25 cellular contexts compared by ENCODE assay signal in genomic region chr1:206500046-206500445, GRCh38. TPM values are rescaled to one million over a fixed set of nuclear protein-coding genes. Genes with fewer than 3 reads are reported as not detected.
DNase-seq lines count a peak whose midpoint lies in the region; ATAC-seq and TF ChIP-seq lines count a peak whose summit lies in the region.
"Had no signal": no experiment of that assay in that cellular context is flagged by ENCODE, and none has a peak within 500 bp of the region (broad histone marks: within the 10 kb centered on the region; RNA-seq: fewer than 3 reads in every experiment).

No MANE protein-coding gene starts in this region.

- CTCF ChIA-PET in RWPE1 (lab: Yijun Ruan, JAX): interaction anchor here (1.2 to 2.8 kb wide), 2 partner anchors 10 to 20 kb away, joined by 4 to 20 read pairs; no protein-coding TSS in a partner anchor
- CTCF ChIA-PET in CD4-positive, alpha-beta memory T cell (lab: Charles Lee; ENCODE audit: partially characterized antibody): interaction anchor here (0.8 to 1.6 kb wide), 3 partner anchors 21 to 84 kb away, joined by 3 to 9 read pairs (median 4); no protein-coding TSS in a partner anchor

- H3K9me3 Mint-ChIP-seq in chondrocyte (ENCODE audit: low read depth): no peaks in the 10 kb centered on the region
- no peaks in the 10 kb centered on the region for H3K9me3 Mint-ChIP-seq in CD4-positive, alpha-beta memory T cell
- H3K9me3 Mint-ChIP-seq: CD4-positive, alpha-beta T cell; CD8-positive, alpha-beta memory T cell had no signal

- ATAC-seq in aorta (ENCODE audit: low FRiP score): no peak
- no peak for ATAC-seq in HG02588 (IDR thresholded peaks at IDR 0.05; ENCODE audit: unreplicated experiment)
- ATAC-seq: A549, GM12878 had no signal

- DNase-seq in RWPE1 (ENCODE audit: low spot score) (no peak), chondrocyte (ENCODE audit: low spot score) (peak; percentile 52), posterior vena cava (ENCODE audit: low spot score) (peak; percentile 58), aorta (peak; percentile 23 to 33), A172 (ENCODE audit: low spot score) (no peak), dedifferentiated amniotic fluid mesenchymal stem cell (ENCODE audit: extremely low spot score) (no peak)
- no peak for DNase-seq in CD4-positive, alpha-beta memory T cell
- DNase-seq: 8988T; AML-193; CD4-positive, alpha-beta T cell; CD8-positive, alpha-beta memory T cell; COR-L47; DMS 273 treated with DMSO at 0.1 percent for 48 hours; DMS153; DMS53; DMS79; DND-41; EL; GDM1 had no signal

- H3K4me1 ChIP-seq in aorta (ENCODE audit: control insufficient read depth in 1 of 2, insufficient read depth in 2 of 2, low read length in 2 of 2): no peaks in the 10 kb centered on the region
- peaks cover 22% of the 10 kb centered on the region for H3K4me1 ChIP-seq in CD4-positive, alpha-beta memory T cell (ENCODE audit: insufficient read depth, low read length)

- H3K4me1 Mint-ChIP-seq in chondrocyte (ENCODE audit: low read depth): peaks cover 59% of the 10 kb centered on the region
- peaks cover 13 to 42% (median 16%) of the 10 kb centered on the region in 4 donors for H3K4me1 Mint-ChIP-seq in CD4-positive, alpha-beta memory T cell

- H3K27ac ChIP-seq in RWPE1: peak overlapping the region; percentile 76; the same call in 1 of the 2 replicates
- H3K27ac ChIP-seq in aorta (ENCODE audit: low read depth in 1 of 2, low read length in 2 of 2): no peak overlapping the region
- H3K27ac ChIP-seq in CD4-positive, alpha-beta memory T cell (ENCODE audit: low read depth, low read length): no peak overlapping the region
- H3K27ac ChIP-seq: A549; BLaER1 treated with 17β-estradiol and CSF1 and Interleukin-3, amounts not matched to agents 10 nM and 100 nM; C4-2B had no signal

- TF ChIP-seq CTCF in RWPE1 (conservative IDR thresholded peaks at IDR 0.05; ENCODE audit: low read depth): no peak
- TF ChIP-seq CTCF in chondrocyte (IDR thresholded peaks at IDR 0.05): no peak

- intact Hi-C loops in posterior vena cava (cut with DNase I) (no loop called here), aorta (cut with DNase I) (no loop called here)
- intact Hi-C loops in CD4-positive, alpha-beta memory T cell (cut with micrococcal nuclease): no loop called here

- H3K9me3 ChIP-seq in aorta (ENCODE audit: control insufficient read depth, low read length): no peaks in the 10 kb centered on the region
- no peaks in the 10 kb centered on the region for H3K9me3 ChIP-seq in CD4-positive, alpha-beta memory T cell (ENCODE audit: control insufficient read depth in 1 of 2, low read length in 2 of 2)
- H3K9me3 ChIP-seq: A549; BLaER1 treated with 17β-estradiol and CSF1 and Interleukin-3, amounts not matched to agents 10 nM and 100 nM had no signal

- H3K36me3 Mint-ChIP-seq in chondrocyte (ENCODE audit: low read depth): peaks cover 3% of the 10 kb centered on the region
- H3K36me3 Mint-ChIP-seq in CD4-positive, alpha-beta memory T cell: peaks cover 15 to 41% of the 10 kb centered on the region in 2 donors

- POLR2A ChIA-PET in RWPE1 (lab: Yijun Ruan, JAX; ENCODE audit: low non-redundant PET): no interaction called here
- POLR2A ChIA-PET in CD4-positive, alpha-beta memory T cell (lab: Charles Lee; ENCODE audit: partially characterized antibody): interaction anchor here (1.1 to 1.9 kb wide), 2 partner anchors 28 to 30 kb away, joined by 3 to 11 read pairs; partner anchors contain the start of gene IKBKE

- no peaks in the 10 kb centered on the region for H3K27me3 ChIP-seq in aorta (ENCODE audit: control insufficient read depth in 1 of 2, insufficient read depth in 2 of 2, low read length in 1 of 2)
- H3K27me3 ChIP-seq in CD4-positive, alpha-beta memory T cell (ENCODE audit: insufficient read depth, low read length): no peaks in the 10 kb centered on the region

- peaks cover 2% of the 10 kb centered on the region for H3K27me3 Mint-ChIP-seq in chondrocyte (ENCODE audit: low read depth)
- H3K27me3 Mint-ChIP-seq in CD4-positive, alpha-beta memory T cell: no peaks in the 10 kb centered on the region
- H3K27me3 Mint-ChIP-seq: B cell; CD4-positive, alpha-beta T cell; CD8-positive, alpha-beta memory T cell had no signal

- no peaks in the 10 kb centered on the region for H3K36me3 ChIP-seq in aorta (ENCODE audit: control insufficient read depth in 1 of 2, insufficient read depth in 2 of 2, low read length in 1 of 2)
- peaks cover 31% of the 10 kb centered on the region for H3K36me3 ChIP-seq in CD4-positive, alpha-beta memory T cell (ENCODE audit: insufficient read depth, low read length)

- H3K27ac Mint-ChIP-seq in chondrocyte (ENCODE audit: unreplicated experiment): no peak overlapping the region
- H3K27ac Mint-ChIP-seq in CD4-positive, alpha-beta memory T cell: no peak overlapping the region
- H3K27ac Mint-ChIP-seq: B cell; CD4-positive, alpha-beta T cell had no signal

- no peak overlapping the region for H3K4me3 Mint-ChIP-seq in chondrocyte (ENCODE audit: unreplicated experiment)
- H3K4me3 Mint-ChIP-seq in CD4-positive, alpha-beta memory T cell: no peak overlapping the region
- H3K4me3 Mint-ChIP-seq: B cell; CD4-positive, alpha-beta T cell; CD8-positive, alpha-beta memory T cell had no signal

- 97 to 98% methylated on average over 3 of the region's 3 CpGs for WGBS in aorta, 2 donors

- H3K4me3 ChIP-seq in aorta (ENCODE audit: low read length in 2 of 2): no peak overlapping the region
- H3K4me3 ChIP-seq in CD4-positive, alpha-beta memory T cell (ENCODE audit: low read length in 2 of 2): no peak overlapping the region
- H3K4me3 ChIP-seq: A549; BLaER1 treated with 17β-estradiol and CSF1 and Interleukin-3, amounts not matched to agents 10 nM and 100 nM; GM12878 had no signal

RNA-seq across cellular contexts. Expression of gene RASSF5, which starts 7.3 kb away (rescaled TPM):
- total RNA-seq in chondrocyte (0.12 to 0.36 TPM (median 0.27 TPM) in 3 replicates), posterior vena cava (10 to 100 TPM; 11.0 to 13.3 TPM), aorta (10 to 100 TPM; 14.8 to 18.2 TPM)
- 1 to 10 TPM; 2.1 to 5.1 TPM for polyA plus RNA-seq in aorta
- 3.3 and 5.8 TPM in 2 replicates for total RNA-seq in A172 (2014; rRNA removed; shearing (Covaris generic))
- total RNA-seq in CD4-positive, alpha-beta memory T cell: 100 to 1,000 TPM; 186 to 190 TPM
- 100 to 1,000 TPM; 249 to 298 TPM for polyA plus RNA-seq in CD4-positive, alpha-beta memory T cell

RNA-seq across cellular contexts. Expression of gene IKBKE, which starts 29.8 kb away (rescaled TPM):
- total RNA-seq in chondrocyte: 7.7 to 10.5 TPM (median 8.5 TPM) in 3 replicates
- total RNA-seq in posterior vena cava: 1 to 10 TPM; 4.8 to 6.5 TPM
- 10 to 100 TPM in 1 of 2 donors, 1 to 10 TPM in 1; 5.9 to 10.3 TPM for total RNA-seq in aorta
- polyA plus RNA-seq in aorta: 1 to 10 TPM; 4.3 to 4.5 TPM
- 22.0 and 29.6 TPM in 2 replicates for total RNA-seq in A172 (2014; rRNA removed; shearing (Covaris generic))
- total RNA-seq in CD4-positive, alpha-beta memory T cell: 10 to 100 TPM; 81.8 to 92.3 TPM
- polyA plus RNA-seq in CD4-positive, alpha-beta memory T cell: 10 to 100 TPM; 46.8 to 56.3 TPM

Comparison
In these comparisons a context has a peak if more than half of its experiments do, and no peak if none do; other contexts are left out.
1. DNase-seq: peak in chondrocyte (single experiment), posterior vena cava (single experiment) and aorta (2 of 2); none in RWPE1 (single experiment), A172 (single experiment), CD4-positive, alpha-beta memory T cell (0 of 5) and dedifferentiated amniotic fluid mesenchymal stem cell (single experiment).
2. RNA of gene RASSF5, which starts 7.3 kb away (total RNA-seq): 186 to 190 TPM in CD4-positive, alpha-beta memory T cell; 14.8 to 18.2 TPM in aorta, 11.0 to 13.3 TPM in posterior vena cava, 3.3 to 5.8 TPM in A172 and 0.12 to 0.36 TPM in chondrocyte; every median in the first group is over 4 times any median in the second.